In genomic region chr12:6089041-6089823, GRCh38 we compare ENCODE assay signal across 10 cellular contexts. TPM values are rescaled to one million over a fixed set of nuclear protein-coding genes. Genes with fewer than 3 reads are reported as not detected.
A peak's percentile ranks its signal among the peaks of the same experiment; 100 is the strongest.
DNase-seq lines count a peak whose midpoint lies in the region; ATAC-seq lines count a peak whose summit lies in the region.
"Had no signal": no experiment of that assay in that cellular context is flagged by ENCODE, and none has a peak within 500 bp of the region (broad histone marks: within the 10 kb centered on the region; RNA-seq: fewer than 3 reads in every experiment).

No MANE protein-coding gene starts in this region.

- no peak overlapping the region for H3K27ac Mint-ChIP-seq in activated CD4-positive, alpha-beta T cell treated with anti-CD3 and anti-CD28 coated beads for 36 hours
- no peak overlapping the region for H3K27ac Mint-ChIP-seq in activated CD4-positive, alpha-beta T cell treated with anti-CD3 and anti-CD28 coated beads, Interleukin-2, amount 10 ng/mL, durations not matched to agents 24 days and 14 days
- H3K27ac Mint-ChIP-seq: IgD-negative memory B cell had no signal

- no peak overlapping the region for H3K4me3 Mint-ChIP-seq in activated CD4-positive, alpha-beta T cell treated with anti-CD3 and anti-CD28 coated beads for 36 hours
- no peak overlapping the region for H3K4me3 Mint-ChIP-seq in activated CD4-positive, alpha-beta T cell treated with anti-CD3 and anti-CD28 coated beads, Interleukin-2, amount 10 ng/mL, durations not matched to agents 24 days and 14 days
- H3K4me3 Mint-ChIP-seq: IgD-negative memory B cell had no signal

- H3K9me3 Mint-ChIP-seq in activated CD4-positive, alpha-beta T cell treated with anti-CD3 and anti-CD28 coated beads for 36 hours (ENCODE audit: low read depth): no peaks in the 10 kb centered on the region
- H3K9me3 Mint-ChIP-seq in activated CD4-positive, alpha-beta T cell treated with anti-CD3 and anti-CD28 coated beads, Interleukin-2, amount 10 ng/mL, durations not matched to agents 24 days and 14 days: no peaks in the 10 kb centered on the region

- H3K4me1 Mint-ChIP-seq in activated CD4-positive, alpha-beta T cell treated with anti-CD3 and anti-CD28 coated beads for 36 hours: no peaks in the 10 kb centered on the region
- peaks cover 9% of the 10 kb centered on the region for H3K4me1 Mint-ChIP-seq in activated CD4-positive, alpha-beta T cell treated with anti-CD3 and anti-CD28 coated beads, Interleukin-2, amount 10 ng/mL, durations not matched to agents 24 days and 14 days
- H3K4me1 Mint-ChIP-seq: IgD-negative memory B cell had no signal

- DNase-seq in activated CD4-positive, alpha-beta T cell treated with anti-CD3 and anti-CD28 coated beads for 36 hours: no peak
- DNase-seq in activated CD4-positive, alpha-beta T cell treated with anti-CD3 and anti-CD28 coated beads, Interleukin-2, amount 10 ng/mL, durations not matched to agents 24 days and 14 days: no peak
- peak; percentile 40 for DNase-seq in NCI-H774 (lab: John Stamatoyannopoulos, UW)
- peak; percentile 33 for DNase-seq in iPS DF 6.9 (ENCODE audit: low read depth, low spot score)
- no peak for DNase-seq in activated CD4-positive, alpha-beta T cell treated with anti-CD3 and anti-CD28 coated beads for 1 hour

- H3K9ac ChIP-seq in subcutaneous abdominal adipose tissue (ENCODE audit: low read length in 5 of 5): no peak overlapping the region

- H3K27me3 Mint-ChIP-seq in activated CD4-positive, alpha-beta T cell treated with anti-CD3 and anti-CD28 coated beads for 36 hours: peaks cover 7% of the 10 kb centered on the region
- H3K27me3 Mint-ChIP-seq in activated CD4-positive, alpha-beta T cell treated with anti-CD3 and anti-CD28 coated beads, Interleukin-2, amount 10 ng/mL, durations not matched to agents 24 days and 14 days: peaks cover 12% of the 10 kb centered on the region

- no peaks in the 10 kb centered on the region for H3K36me3 ChIP-seq in iPS DF 6.9 (ENCODE audit: control insufficient read depth, insufficient read depth, low read length)
- H3K36me3 ChIP-seq in subcutaneous abdominal adipose tissue (ENCODE audit: control insufficient read depth in 5 of 5, insufficient read depth in 5 of 5, low read length in 5 of 5): peaks cover 0 to 22% (median 7%) of the 10 kb centered on the region in 5 donors

- peak; percentile 30 for ATAC-seq in activated CD4-positive, alpha-beta T cell treated with anti-CD3 and anti-CD28 coated beads for 36 hours
- ATAC-seq in HG03097 (IDR thresholded peaks at IDR 0.05; ENCODE audit: low FRiP score, unreplicated experiment) (no peak), GM21381 (IDR thresholded peaks at IDR 0.05; ENCODE audit: unreplicated experiment) (no peak)

- H3K4me1 ChIP-seq in iPS DF 6.9 (ENCODE audit: control insufficient read depth, insufficient read depth, low read length) (peaks cover 8% of the 10 kb centered on the region), subcutaneous abdominal adipose tissue (ENCODE audit: control insufficient read depth in 5 of 5, insufficient read depth in 5 of 5, low read length in 5 of 5) (peaks cover 0 to 89% (median 29%) of the 10 kb centered on the region in 5 donors)

- H3K27me3 ChIP-seq in iPS DF 6.9 (ENCODE audit: control insufficient read depth, insufficient read depth, low read length) (no peaks in the 10 kb centered on the region), subcutaneous abdominal adipose tissue (ENCODE audit: control insufficient read depth in 5 of 5, insufficient read depth in 4 of 5, low read length in 5 of 5) (peaks cover 2 to 11% (median 7%) of the 10 kb centered on the region in 5 donors)

- no peaks in the 10 kb centered on the region for H3K36me3 Mint-ChIP-seq in activated CD4-positive, alpha-beta T cell treated with anti-CD3 and anti-CD28 coated beads for 36 hours (ENCODE audit: low read depth)
- no peaks in the 10 kb centered on the region for H3K36me3 Mint-ChIP-seq in activated CD4-positive, alpha-beta T cell treated with anti-CD3 and anti-CD28 coated beads, Interleukin-2, amount 10 ng/mL, durations not matched to agents 24 days and 14 days (ENCODE audit: low read depth)
- H3K36me3 Mint-ChIP-seq: IgD-negative memory B cell had no signal

- H3K9me3 ChIP-seq in iPS DF 6.9 (ENCODE audit: control insufficient read depth, insufficient read depth, low read length) (no peaks in the 10 kb centered on the region), subcutaneous abdominal adipose tissue (ENCODE audit: control insufficient read depth in 5 of 5, low read length in 5 of 5) (no peaks in the 10 kb centered on the region)

- POLR2A ChIA-PET in activated CD4-positive, alpha-beta T cell treated with anti-CD3 and anti-CD28 coated beads for 36 hours (lab: Charles Lee): no interaction called here

- no peak overlapping the region for H3K27ac ChIP-seq in iPS DF 6.9 (ENCODE audit: low read length)
- peak overlapping the region; percentile 2 for H3K27ac ChIP-seq in subcutaneous abdominal adipose tissue (ENCODE audit: low read depth, low read length)
- H3K27ac ChIP-seq: VCaP had no signal

- WGBS in iPS DF 6.9 (ENCODE audit: insufficient coverage, insufficient read length): no CpG with 5 or more reads among the region's 15 CpGs

- intact Hi-C loops in activated CD4-positive, alpha-beta T cell treated with anti-CD3 and anti-CD28 coated beads for 36 hours (cut with DNase I, micrococcal nuclease): no loop called here
- intact Hi-C loops in activated CD4-positive, alpha-beta T cell treated with anti-CD3 and anti-CD28 coated beads, Interleukin-2, amount 10 ng/mL, durations not matched to agents 24 days and 14 days (cut with micrococcal nuclease): no loop called here

- CTCF ChIA-PET in activated CD4-positive, alpha-beta T cell treated with anti-CD3 and anti-CD28 coated beads for 36 hours (lab: Charles Lee): interaction anchor here (0.6 to 0.8 kb wide), 3 partner anchors 98 to 197 kb away, joined by 3 to 4 read pairs (median 3); no protein-coding TSS in a partner anchor

- H3K4me3 ChIP-seq in iPS DF 6.9 (ENCODE audit: low read length) (no peak overlapping the region), subcutaneous abdominal adipose tissue (ENCODE audit: low read depth in 1 of 5, low read length in 5 of 5) (no peak overlapping the region)

RNA-seq across cellular contexts. Expression of gene VWF, which starts 35.2 kb away (rescaled TPM):
- under 1 TPM in 1 of 2 experiments, not detected in 1; 0.07 TPM for total RNA-seq in activated CD4-positive, alpha-beta T cell treated with anti-CD3 and anti-CD28 coated beads for 36 hours
- total RNA-seq in activated CD4-positive, alpha-beta T cell treated with anti-CD3 and anti-CD28 coated beads, Interleukin-2, amount 10 ng/mL, durations not matched to agents 24 days and 14 days: 0.09 TPM in 1 of 2 replicates, not detected in the other

Comparison
In these comparisons a context has a peak if more than half of its experiments do, and no peak if none do; other contexts are left out.
1. DNase-seq: peak in NCI-H774 (single experiment) and iPS DF 6.9 (single experiment); none in activated CD4-positive, alpha-beta T cell treated with anti-CD3 and anti-CD28 coated beads for 36 hours (single experiment), activated CD4-positive, alpha-beta T cell treated with anti-CD3 and anti-CD28 coated beads, Interleukin-2, amount 10 ng/mL, durations not matched to agents 24 days and 14 days (single experiment) and activated CD4-positive, alpha-beta T cell treated with anti-CD3 and anti-CD28 coated beads for 1 hour (single experiment).